ENCODE assay signal across 19 cellular contexts in genomic region chr5:140049713-140050112, GRCh38. TPM values are rescaled to one million over a fixed set of nuclear protein-coding genes. Genes with fewer than 3 reads are reported as not detected.
A peak's percentile ranks its signal among the peaks of the same experiment; 100 is the strongest.
DNase-seq lines count a peak whose midpoint lies in the region; ATAC-seq, FAIRE-seq and TF ChIP-seq lines count a peak whose summit lies in the region.
"Had no signal": no experiment of that assay in that cellular context is flagged by ENCODE, and none has a peak within 500 bp of the region (broad histone marks: within the 10 kb centered on the region; RNA-seq: fewer than 3 reads in every experiment).

No MANE protein-coding gene starts in this region.

- ATAC-seq in HepG2 (no peak; the same call in 2 of the 3 replicates), GM18870 (IDR thresholded peaks at IDR 0.05; ENCODE audit: unreplicated experiment) (no peak), GM21529 (IDR thresholded peaks at IDR 0.05; ENCODE audit: unreplicated experiment) (no peak)

- H3K36me3 ChIP-seq in BLaER1 (no peaks in the 10 kb centered on the region), HepG2 (replicated peaks in 1 of 2; ENCODE audit: control insufficient read depth in 1 of 2, insufficient read depth in 2 of 2, low read length in 2 of 2) (no peaks in the 10 kb centered on the region), skeletal muscle tissue (ENCODE audit: control insufficient read depth in 3 of 3, insufficient read depth in 3 of 3, low read length in 3 of 3) (no peaks in the 10 kb centered on the region)
- H3K36me3 ChIP-seq: BE2C, HAP-1 had no signal

- H2BK5ac ChIP-seq in H9 (ENCODE audit: insufficient read length, low read length), result no peak overlapping the region

- no peaks in the 10 kb centered on the region for H3K79me1 ChIP-seq in H9 (ENCODE audit: insufficient read depth, low read depth, low read length, poor library complexity, severe bottlenecking)

- no peak for TF ChIP-seq RAD21 in HepG2 (CRISPR knock-in tag; IDR thresholded peaks at IDR 0.05)

- no peak overlapping the region for H4K5ac ChIP-seq in H9 (ENCODE audit: insufficient read length, low read depth, low read length)

- H3K27me3 Mint-ChIP-seq in H9 (ENCODE audit: low read depth), result peaks cover 51% of the 10 kb centered on the region

- H3K9me3 ChIP-seq in BLaER1 (no peaks in the 10 kb centered on the region), H9 (ENCODE audit: control insufficient read depth, low read depth, low read length) (no peaks in the 10 kb centered on the region), HepG2 (ENCODE audit: low read length) (no peaks in the 10 kb centered on the region), skeletal muscle tissue (ENCODE audit: control insufficient read depth in 3 of 3, low read length in 3 of 3) (no peaks in the 10 kb centered on the region)
- H3K9me3 ChIP-seq: BE2C, HAP-1 had no signal

- no peak for TF ChIP-seq POLR2A in HepG2 (IDR thresholded peaks at IDR 0.05; ENCODE audit: insufficient read depth in 1 of 2, low read depth in 2 of 2, low read length in 2 of 2)

- no peak for FAIRE-seq in HepG2 (lab: Jason Lieb, UNC)
- FAIRE-seq: A204.1, GM12892, GM18507, H1 had no signal

- H3K4me3 ChIP-seq in BLaER1 (no peak overlapping the region), HepG2 (replicated peaks in 1 of 3; ENCODE audit: insufficient read depth in 1 of 3, low read depth in 2 of 3, low read length in 3 of 3) (no peak overlapping the region), skeletal muscle tissue (ENCODE audit: low read length in 3 of 3) (no peak overlapping the region)
- H3K4me3 ChIP-seq: HAP-1 had no signal

- whole genome bisulfite sequencing in H9 (ENCODE audit: extremely low coverage, insufficient read length, low lambda C conversion rate), result no CpG with 5 or more reads among the region's 5 CpGs
- WGBS in HepG2 (ENCODE audit: low lambda C conversion rate), result 21% methylated on average over 5 of the region's 5 CpGs

- peaks cover 0 to 1% of the 10 kb centered on the region in 2 experiments; a peak in 1 of 4 replicates for H3K4me1 Mint-ChIP-seq in H9
- H3K4me1 Mint-ChIP-seq: CD14-positive monocyte had no signal

- H3K79me2 ChIP-seq in H9 (ENCODE audit: insufficient read depth, low read length) (no peaks in the 10 kb centered on the region), HepG2 (ENCODE audit: insufficient read depth, low read length) (no peaks in the 10 kb centered on the region)

- H3K4me1 ChIP-seq in BLaER1 (peaks cover 9% of the 10 kb centered on the region), H9 (ENCODE audit: insufficient read depth, low read length) (no peaks in the 10 kb centered on the region), HepG2 (ENCODE audit: insufficient read depth, low read length) (peaks cover 11% of the 10 kb centered on the region), skeletal muscle tissue (ENCODE audit: control insufficient read depth in 3 of 3, insufficient read depth in 3 of 3, low read length in 3 of 3) (peaks cover 2 to 10% (median 3%) of the 10 kb centered on the region in 3 donors)
- H3K4me1 ChIP-seq: BE2C, HAP-1 had no signal

- H4K20me1 ChIP-seq in BLaER1, result no peaks in the 10 kb centered on the region
- no peaks in the 10 kb centered on the region for H4K20me1 ChIP-seq in H9 (ENCODE audit: control insufficient read depth, insufficient read depth, insufficient read length)
- H4K20me1 ChIP-seq in HepG2 (ENCODE audit: insufficient read depth, low read length), result no peaks in the 10 kb centered on the region

- CTCF ChIA-PET in HepG2 (lab: Yijun Ruan, JAX; ENCODE audit: low intra/inter-chr PET ratio, low total read pairs), result no interaction called here

- POLR2A ChIA-PET in HepG2 (lab: Yijun Ruan, JAX), result no interaction called here

- H2BK12ac ChIP-seq in H9 (ENCODE audit: insufficient read length, low read depth, low read length), result no peak overlapping the region

- H2AK5ac ChIP-seq in H9 (ENCODE audit: insufficient read length, low read length), result no peak overlapping the region

- H3K9ac ChIP-seq in BLaER1 (no peak overlapping the region), H9 (ENCODE audit: extremely low read depth, insufficient read length, low read length) (no peak overlapping the region), HepG2 (ENCODE audit: insufficient read depth, low read depth, low read length) (no peak overlapping the region), skeletal muscle tissue (ENCODE audit: low read depth in 1 of 3, low read length in 3 of 3) (no peak overlapping the region)

- H3K23ac ChIP-seq in H9 (ENCODE audit: insufficient read length, low read depth, low read length), result no peak overlapping the region

- BruUV-seq in HepG2 (replicated peaks; lab: Mats Ljungman, UMichigan), result no TSS peak

- H3K27me3 ChIP-seq in BLaER1, result peaks cover 8% of the 10 kb centered on the region
- no peaks in the 10 kb centered on the region; the same call in 1 of the 2 replicates for H3K27me3 ChIP-seq in H9 (ENCODE audit: insufficient read depth, low read length)
- H3K27me3 ChIP-seq in HepG2 (ENCODE audit: control insufficient read depth in 1 of 2, insufficient read depth in 2 of 2, low read length in 2 of 2), result peaks cover 2 to 20% of the 10 kb centered on the region in 2 experiments
- no peaks in the 10 kb centered on the region for H3K27me3 ChIP-seq in skeletal muscle tissue (ENCODE audit: control insufficient read depth in 3 of 3, insufficient read depth in 3 of 3, low read length in 3 of 3)
- H3K27me3 ChIP-seq: BE2C had no signal

- no peak overlapping the region for H2AFZ ChIP-seq in H9 (ENCODE audit: low read length)
- H2AFZ ChIP-seq in HepG2 (ENCODE audit: low read length), result no peak overlapping the region

- TF ChIP-seq EP300 in HepG2 (IDR thresholded peaks at IDR 0.05; ENCODE audit: low read depth in 2 of 2, low read length in 2 of 2) (no peak), HepG2 (CRISPR knock-in tag; IDR thresholded peaks at IDR 0.05; ENCODE audit: borderline replicate concordance) (no peak)

- no peak overlapping the region for H2BK20ac ChIP-seq in H9 (ENCODE audit: low read depth, low read length, poor library complexity, severe bottlenecking)

- H3K4me2 ChIP-seq in BLaER1 (peak overlapping the region; percentile 39), H9 (ENCODE audit: insufficient read depth, insufficient read length, low read length) (no peak overlapping the region), HepG2 (ENCODE audit: low read depth, low read length) (peak overlapping the region; percentile 5; the same call in 1 of the 2 replicates)

- no peak overlapping the region for H4K91ac ChIP-seq in H9 (ENCODE audit: insufficient read length, low read depth, low read length)

- H2BK15ac ChIP-seq in H9 (ENCODE audit: low read depth, low read length), result no peak overlapping the region

- H3K27ac Mint-ChIP-seq in H9, result peak overlapping the region in 1 of 3 experiments; percentile 78; a peak in 2 of 7 replicates
- H3K27ac Mint-ChIP-seq: CD14-positive monocyte; CD4-positive, alpha-beta memory T cell had no signal

- DNase-seq in H9 (no peak), HepG2 (ENCODE audit: low spot score) (no peak), NCI-H146 treated with DMSO at 0.1 percent for 48 hours (lab: John Stamatoyannopoulos, UW; ENCODE audit: unreplicated experiment) (no peak)
- DNase-seq: ACHN; BE2C; CD4-positive, alpha-beta memory T cell; DMS153; DMS79; GDM1 had no signal

- no peak overlapping the region for H3K56ac ChIP-seq in H9 (ENCODE audit: insufficient read length, low read depth, low read length)

- no peak overlapping the region for H3K4ac ChIP-seq in H9 (ENCODE audit: low read depth, low read length)

- no peak overlapping the region for H2BK120ac ChIP-seq in H9 (ENCODE audit: low read depth, low read length, poor library complexity, severe bottlenecking)

- no peak overlapping the region for H3K14ac ChIP-seq in H9 (ENCODE audit: insufficient read depth, low read length)

- no peaks in the 10 kb centered on the region for H3K36me3 Mint-ChIP-seq in H9 (ENCODE audit: insufficient read depth in 1 of 3, low read depth in 3 of 3)
- H3K36me3 Mint-ChIP-seq: CD4-positive, alpha-beta memory T cell had no signal

- no peak for TF ChIP-seq CTCF in H9 (conservative IDR thresholded peaks at IDR 0.05)
- TF ChIP-seq CTCF in HepG2 (CRISPR knock-in tag; IDR thresholded peaks at IDR 0.05), result no peak

- no peak overlapping the region for H3K18ac ChIP-seq in H9 (ENCODE audit: insufficient read length, low read depth, low read length)

- intact Hi-C loops in HepG2 (cut with micrococcal nuclease; ENCODE audit: unreplicated experiment), result no loop called here

- H3K27ac ChIP-seq in BLaER1, result no peak overlapping the region
- H3K27ac ChIP-seq in H9 (ENCODE audit: insufficient read length, low read depth, low read length), result no peak overlapping the region
- H3K27ac ChIP-seq in HepG2 (ENCODE audit: extremely low read length, insufficient read depth, low read length), result no peak overlapping the region
- H3K27ac ChIP-seq in skeletal muscle tissue (ENCODE audit: low read depth, low read length), result peak overlapping the region; percentile 71

- no peak overlapping the region for H3K4me3 Mint-ChIP-seq in H9
- H3K4me3 Mint-ChIP-seq: CD4-positive, alpha-beta memory T cell had no signal

- H3T11ph ChIP-seq in H9 (ENCODE audit: low read length), result peak overlapping the region; percentile 36

- no peaks in the 10 kb centered on the region for H3K9me3 Mint-ChIP-seq in H9
- H3K9me3 Mint-ChIP-seq: CD4-positive, alpha-beta memory T cell had no signal

- H4K8ac ChIP-seq in H9 (replicated peaks; ENCODE audit: insufficient read length, low read depth, low read length), result no peak overlapping the region

- in situ Hi-C loops in HepG2 (cut with HindIII; ENCODE audit: extremely low pct_ligation_motif_present, low pct_unique_long_range_greater_than_20kb), result no loop called here

- H3K23me2 ChIP-seq in H9 (ENCODE audit: insufficient read length, low read depth, low read length, poor library complexity, severe bottlenecking), result no peaks in the 10 kb centered on the region

RNA-seq across cellular contexts. Expression of gene NRG2, which starts 6.6 kb away (rescaled TPM):
- total RNA-seq in H9 (2021) (0.13 TPM in 1 of 2 replicates, not detected in the other), HepG2 (2016; rRNA removed; fragmentation: Illumina TruSeq; extraction: Trizol) (not detected in 2 replicates), skeletal muscle tissue (0.52 TPM)
- not detected in 2 replicates for total RNA-seq in HepG2 (2016; cell fraction: cytosol; rRNA removed; fragmentation: Illumina TruSeq; extraction: Trizol; ENCODE audit: low read depth)
- total RNA-seq in HepG2 (2016; cell fraction: insoluble cytoplasmic fraction; rRNA removed; fragmentation: Illumina TruSeq; extraction: Trizol), result not detected in 2 replicates
- not detected in 2 replicates for total RNA-seq in HepG2 (2016; cell fraction: membrane; rRNA removed; fragmentation: Illumina TruSeq; extraction: Trizol)
- not detected in 2 replicates for total RNA-seq in HepG2 (2016; cell fraction: nucleus; rRNA removed; fragmentation: Illumina TruSeq; extraction: Trizol)
- polyA plus RNA-seq in HepG2 (2011; rRNA removed), result not detected in 2 replicates
- not detected in 2 replicates for polyA plus RNA-seq in HepG2 (2011; cell fraction: cytosol; rRNA removed)
- not detected in 2 replicates for polyA plus RNA-seq in HepG2 (2011; cell fraction: nucleus; rRNA removed)
- polyA plus RNA-seq in HepG2 (2012), result not detected in 2 replicates
- polyA plus RNA-seq in HepG2 (2016; cell fraction: cytosol; fragmentation: Illumina TruSeq; extraction: Trizol; ENCODE audit: low read depth), result not detected in 2 replicates
- not detected in 2 replicates for polyA plus RNA-seq in HepG2 (2016; cell fraction: insoluble cytoplasmic fraction; fragmentation: Illumina TruSeq; extraction: Trizol; ENCODE audit: low read depth)
- not detected in 2 replicates for polyA plus RNA-seq in HepG2 (2016; cell fraction: membrane; fragmentation: Illumina TruSeq; extraction: Trizol; ENCODE audit: low read depth)
- not detected in 2 replicates for polyA plus RNA-seq in HepG2 (2016; cell fraction: nucleus; fragmentation: Illumina TruSeq; extraction: Trizol; ENCODE audit: insufficient read depth, low read depth)
- not detected in 2 replicates for polyA minus RNA-seq in HepG2 (2011; rRNA and poly(A)+ RNA removed; ENCODE audit: low replicate concordance)
- polyA minus RNA-seq in HepG2 (2011; cell fraction: cytosol; rRNA and poly(A)+ RNA removed), result not detected in 2 replicates
- not detected in 2 replicates for polyA minus RNA-seq in HepG2 (2011; cell fraction: nucleus; rRNA and poly(A)+ RNA removed)
- polyA plus RNA-seq: CD14-positive monocyte had no signal
